In genomic region chr13:30376426-30377311, GRCh38 we compare ENCODE assay signal across 8 cellular contexts.
DNase-seq lines count a peak whose midpoint lies in the region; ATAC-seq lines count a peak whose summit lies in the region.

No MANE protein-coding gene starts in this region.

- ATAC-seq in HG03045 (IDR thresholded peaks at IDR 0.05; ENCODE audit: unreplicated experiment): peak; percentile 65

- peak; percentile 21 for DNase-seq in NCI-H2227 (lab: John Stamatoyannopoulos, UW; ENCODE audit: unreplicated experiment)
- DNase-seq in NCI-H2227 treated with DMSO at 0.1 percent for 48 hours (lab: John Stamatoyannopoulos, UW): no peak
- DNase-seq in NOMO-1 treated with DMSO at 0.1 percent for 48 hours (lab: John Stamatoyannopoulos, UW; ENCODE audit: unreplicated experiment): peak; percentile 81
- DNase-seq in activated T-helper 1 cell treated with anti-CD3 and anti-CD28 coated beads, Interleukin-2, amount 50 U/mL, for 16 hours (ENCODE audit: low read depth in 1 of 2, low spot score in 1 of 2): peak; percentile 46 to 47
- peak; percentile 20 to 49 for DNase-seq in stimulated activated CD4-positive, alpha-beta T cell treated with anti-CD3 and anti-CD28 coated beads, Interleukin-15, amount 100 ng/mL, for 1 hour (ENCODE audit: low read depth in 1 of 2, low spot score in 1 of 2)
- no peak for DNase-seq in NCI-H774 (lab: John Stamatoyannopoulos, UW)
- no peak for DNase-seq in COR-L47 (lab: John Stamatoyannopoulos, UW)

Comparison
In these comparisons a context has a peak if more than half of its experiments do, and no peak if none do; other contexts are left out.
1. DNase-seq: peak in NCI-H2227 (single experiment), NOMO-1 treated with DMSO at 0.1 percent for 48 hours (single experiment), activated T-helper 1 cell treated with anti-CD3 and anti-CD28 coated beads, Interleukin-2, amount 50 U/mL, for 16 hours (2 of 2) and stimulated activated CD4-positive, alpha-beta T cell treated with anti-CD3 and anti-CD28 coated beads, Interleukin-15, amount 100 ng/mL, for 1 hour (2 of 2); none in NCI-H2227 treated with DMSO at 0.1 percent for 48 hours (single experiment), NCI-H774 (single experiment) and COR-L47 (single experiment).